Comparison of ENCODE assay signal across 6 cellular contexts in the genomic region with DNA sequence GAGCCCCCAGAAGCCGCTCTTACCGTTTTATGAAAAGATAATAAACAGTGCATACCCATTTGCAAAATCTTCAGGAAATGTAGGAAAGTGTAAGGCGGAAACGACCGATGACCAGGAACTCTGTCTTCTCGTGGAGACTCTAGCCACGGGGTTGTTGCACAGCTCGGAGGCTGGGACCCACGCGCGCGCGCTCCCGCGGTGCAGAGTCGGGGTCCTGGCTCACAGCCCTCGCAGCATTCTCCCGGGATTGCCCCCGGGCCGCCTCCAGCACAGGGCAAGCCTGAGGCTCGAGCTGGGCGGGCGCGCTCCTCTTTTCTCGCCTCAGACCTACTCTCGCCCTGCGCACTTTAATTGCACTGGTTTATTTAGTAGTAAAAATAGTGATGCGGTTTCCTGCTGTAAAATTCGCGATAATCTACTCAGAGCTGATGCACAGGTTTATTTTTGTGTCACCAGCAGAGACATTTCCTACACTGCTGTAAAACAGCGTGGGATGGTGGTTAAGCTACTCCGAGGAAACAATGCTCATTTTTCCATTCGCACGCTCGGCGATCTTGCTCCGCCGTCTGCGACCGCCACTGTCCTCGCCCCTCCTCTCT. TPM values are rescaled to one million over a fixed set of nuclear protein-coding genes. Genes with fewer than 3 reads are reported as not detected.
DNase-seq lines count a peak whose midpoint lies in the region; ATAC-seq and TF ChIP-seq lines count a peak whose summit lies in the region.

No MANE protein-coding gene starts in this region.

- H3K27ac Mint-ChIP-seq in GM23338 = no peak overlapping the region
- H3K27ac Mint-ChIP-seq in activated naive CD4-positive, alpha-beta T cell treated with anti-CD3 and anti-CD28 coated beads, Interleukin-2, amount 10 ng/mL, durations not matched to agents 7 days and 5 days = peak overlapping the region; percentile 95
- peak overlapping the region; percentile 100 for H3K27ac Mint-ChIP-seq in memory B cell

- H3K9me3 Mint-ChIP-seq in GM23338 = peaks cover 32% of the 10 kb centered on the region
- H3K9me3 Mint-ChIP-seq in activated naive CD4-positive, alpha-beta T cell treated with anti-CD3 and anti-CD28 coated beads, Interleukin-2, amount 10 ng/mL, durations not matched to agents 7 days and 5 days = no peaks in the 10 kb centered on the region
- no peaks in the 10 kb centered on the region for H3K9me3 Mint-ChIP-seq in memory B cell

- peaks cover 15% of the 10 kb centered on the region; the same call in 1 of the 3 replicates for H3K36me3 Mint-ChIP-seq in GM23338 (ENCODE audit: low read depth)
- H3K36me3 Mint-ChIP-seq in activated naive CD4-positive, alpha-beta T cell treated with anti-CD3 and anti-CD28 coated beads, Interleukin-2, amount 10 ng/mL, durations not matched to agents 7 days and 5 days = peaks cover 11% of the 10 kb centered on the region
- no peaks in the 10 kb centered on the region for H3K36me3 Mint-ChIP-seq in memory B cell

- TF ChIP-seq CTCF in GM23338 (conservative IDR thresholded peaks at IDR 0.05; ENCODE audit: low read depth in 2 of 2) = no peak

- no peaks in the 10 kb centered on the region for H3K9me2 ChIP-seq in GM23338 (ENCODE audit: insufficient read depth)

- DNase-seq in GM23338 (ENCODE audit: low spot score) = peak; percentile 36
- peak; percentile 61 for DNase-seq in activated naive CD4-positive, alpha-beta T cell treated with anti-CD3 and anti-CD28 coated beads, Interleukin-2, amount 10 ng/mL, durations not matched to agents 7 days and 5 days
- peak in 1 of 2 donors; percentile 56 for DNase-seq in memory B cell (ENCODE audit: low spot score in 2 of 2)
- no peak for DNase-seq in effector CD8-positive, alpha-beta T cell (lab: John Stamatoyannopoulos, UW)
- DNase-seq in NCI-H2196 (lab: John Stamatoyannopoulos, UW; ENCODE audit: unreplicated experiment) = no peak

- H3K4me3 Mint-ChIP-seq in GM23338 = peak overlapping the region; percentile 89
- peak overlapping the region; percentile 86 for H3K4me3 Mint-ChIP-seq in activated naive CD4-positive, alpha-beta T cell treated with anti-CD3 and anti-CD28 coated beads, Interleukin-2, amount 10 ng/mL, durations not matched to agents 7 days and 5 days
- H3K4me3 Mint-ChIP-seq in memory B cell = peak overlapping the region; percentile 96

- H3K27ac ChIP-seq in GM23338 (ENCODE audit: low read depth) = no peak overlapping the region

- peak overlapping the region; percentile 80 for H3K4me2 ChIP-seq in GM23338

- peaks cover 65% of the 10 kb centered on the region for H3K27me3 Mint-ChIP-seq in GM23338 (ENCODE audit: insufficient read depth, low read depth, poor library complexity)
- peaks cover 27% of the 10 kb centered on the region for H3K27me3 Mint-ChIP-seq in activated naive CD4-positive, alpha-beta T cell treated with anti-CD3 and anti-CD28 coated beads, Interleukin-2, amount 10 ng/mL, durations not matched to agents 7 days and 5 days
- H3K27me3 Mint-ChIP-seq in memory B cell = no peaks in the 10 kb centered on the region

- CTCF ChIA-PET in activated naive CD4-positive, alpha-beta T cell treated with anti-CD3 and anti-CD28 coated beads, Interleukin-2, amount 10 ng/mL, durations not matched to agents 7 days and 5 days (lab: Charles Lee) = interaction anchor here (0.6 to 4.4 kb wide), 4 partner anchors 16 to 55 kb away, joined by 3 to 22 read pairs (median 6); no protein-coding TSS in a partner anchor

- H3F3A ChIP-seq in GM23338 (replicated peaks; ENCODE audit: low read depth) = peaks cover 3% of the 10 kb centered on the region

- H4K20me1 ChIP-seq in GM23338 (replicated peaks; ENCODE audit: insufficient read depth) = no peaks in the 10 kb centered on the region; the same call in 1 of the 2 replicates

- H3K27me3 ChIP-seq in GM23338 (ENCODE audit: insufficient read depth) = peaks cover 42% of the 10 kb centered on the region

- peaks cover 4% of the 10 kb centered on the region; the same call in 1 of the 2 replicates for H3K4me1 ChIP-seq in GM23338 (ENCODE audit: insufficient read depth)

- peaks cover 6% of the 10 kb centered on the region for H3K4me1 Mint-ChIP-seq in GM23338
- peaks cover 47% of the 10 kb centered on the region for H3K4me1 Mint-ChIP-seq in activated naive CD4-positive, alpha-beta T cell treated with anti-CD3 and anti-CD28 coated beads, Interleukin-2, amount 10 ng/mL, durations not matched to agents 7 days and 5 days
- peaks cover 39% of the 10 kb centered on the region for H3K4me1 Mint-ChIP-seq in memory B cell

- H3K79me2 ChIP-seq in GM23338 (replicated peaks; ENCODE audit: insufficient read depth) = no peaks in the 10 kb centered on the region

- ATAC-seq in GM23338 = 0 out of 3 replicates have a peak, but pooled peaks have one; percentile 1
- peak; percentile 18 for ATAC-seq in memory B cell (ENCODE audit: low read depth)
- no peak for ATAC-seq in HG02840 (IDR thresholded peaks at IDR 0.05; ENCODE audit: low FRiP score, unreplicated experiment)

- H2AFZ ChIP-seq in GM23338 = peak overlapping the region; percentile 74

- H3K4me3 ChIP-seq in GM23338 = peak overlapping the region; percentile 80

- H3K36me3 ChIP-seq in GM23338 (ENCODE audit: insufficient read depth) = no peaks in the 10 kb centered on the region

TF ChIP-seq in GM23338, 12 proteins besides CTCF, POLR2A, EP300 and RAD21 (continues in another document):
- TF ChIP-seq ZNF114 (CRISPR knock-in tag; IDR thresholded peaks at IDR 0.05) = no peak
- TF ChIP-seq, protein P1, sequence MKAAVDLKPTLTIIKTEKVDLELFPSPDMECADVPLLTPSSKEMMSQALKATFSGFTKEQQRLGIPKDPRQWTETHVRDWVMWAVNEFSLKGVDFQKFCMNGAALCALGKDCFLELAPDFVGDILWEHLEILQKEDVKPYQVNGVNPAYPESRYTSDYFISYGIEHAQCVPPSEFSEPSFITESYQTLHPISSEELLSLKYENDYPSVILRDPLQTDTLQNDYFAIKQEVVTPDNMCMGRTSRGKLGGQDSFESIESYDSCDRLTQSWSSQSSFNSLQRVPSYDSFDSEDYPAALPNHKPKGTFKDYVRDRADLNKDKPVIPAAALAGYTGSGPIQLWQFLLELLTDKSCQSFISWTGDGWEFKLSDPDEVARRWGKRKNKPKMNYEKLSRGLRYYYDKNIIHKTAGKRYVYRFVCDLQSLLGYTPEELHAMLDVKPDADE (IDR thresholded peaks at IDR 0.05) = no peak
- TF ChIP-seq JUNB (IDR thresholded peaks at IDR 0.05; ENCODE audit: unreplicated experiment) = no peak
- TF ChIP-seq STAT1 (IDR thresholded peaks at IDR 0.05; ENCODE audit: unreplicated experiment) = no peak
- TF ChIP-seq CREB1 (CRISPR knock-in tag; IDR thresholded peaks at IDR 0.05; ENCODE audit: low read depth) = no peak
- no peak for TF ChIP-seq EZH2 (IDR thresholded peaks at IDR 0.05; ENCODE audit: low read depth, unreplicated experiment)
- no peak for TF ChIP-seq EZH2phosphoT487 (IDR thresholded peaks at IDR 0.05; ENCODE audit: unreplicated experiment)
- TF ChIP-seq POLR2AphosphoS5 (IDR thresholded peaks at IDR 0.05; ENCODE audit: low read depth) = no peak
- no peak for TF ChIP-seq ZNF331 (CRISPR knock-in tag; IDR thresholded peaks at IDR 0.05; ENCODE audit: low read depth)

RNA-seq across cellular contexts. Expression of a gene that starts 15.5 kb away (rescaled TPM):
- total RNA-seq in GM23338 (2014; rRNA removed; shearing (Covaris generic)) = 0.56 and 0.66 TPM in 2 replicates
- 0.37 and 0.53 TPM in 2 replicates for polyA plus RNA-seq in GM23338 (2016; fragmentation: Nextera tagmentation; extraction: Ambion mirVana)

RNA-seq across cellular contexts. Expression of a gene that starts 33.6 kb away (rescaled TPM):
- 8.7 and 9.7 TPM in 2 replicates for total RNA-seq in GM23338 (2014; rRNA removed; shearing (Covaris generic))
- polyA plus RNA-seq in GM23338 (2016; fragmentation: Nextera tagmentation; extraction: Ambion mirVana) = 6.2 and 7.3 TPM in 2 replicates

RNA-seq across cellular contexts. Expression of a gene that starts 42.1 kb away (rescaled TPM):
- total RNA-seq in GM23338 (2014; rRNA removed; shearing (Covaris generic)) = not detected in 2 replicates
- polyA plus RNA-seq in GM23338 (2016; fragmentation: Nextera tagmentation; extraction: Ambion mirVana) = not detected in 2 replicates

RNA-seq across cellular contexts. Expression of a gene that starts 54.2 kb away (rescaled TPM):
- 4,589 and 4,798 TPM in 2 replicates for total RNA-seq in GM23338 (2014; rRNA removed; shearing (Covaris generic))
- 2,372 and 2,567 TPM in 2 replicates for polyA plus RNA-seq in GM23338 (2016; fragmentation: Nextera tagmentation; extraction: Ambion mirVana)

RNA-seq across cellular contexts. Expression of a gene that starts 58.5 kb away (rescaled TPM):
- total RNA-seq in GM23338 (2014; rRNA removed; shearing (Covaris generic)) = not detected in 2 replicates
- polyA plus RNA-seq in GM23338 (2016; fragmentation: Nextera tagmentation; extraction: Ambion mirVana) = not detected in 2 replicates

Comparison
In these comparisons a context has a peak if more than half of its experiments do, and no peak if none do; other contexts are left out.
1. DNase-seq: peak in GM23338 (single experiment) and activated naive CD4-positive, alpha-beta T cell treated with anti-CD3 and anti-CD28 coated beads, Interleukin-2, amount 10 ng/mL, durations not matched to agents 7 days and 5 days (single experiment); none in effector CD8-positive, alpha-beta T cell (single experiment) and NCI-H2196 (single experiment).
2. Peak in every context shown above with its lines, with median percentiles within 50 percentile points of each other: H3K4me3 Mint-ChIP-seq.